In the genomic region with DNA sequence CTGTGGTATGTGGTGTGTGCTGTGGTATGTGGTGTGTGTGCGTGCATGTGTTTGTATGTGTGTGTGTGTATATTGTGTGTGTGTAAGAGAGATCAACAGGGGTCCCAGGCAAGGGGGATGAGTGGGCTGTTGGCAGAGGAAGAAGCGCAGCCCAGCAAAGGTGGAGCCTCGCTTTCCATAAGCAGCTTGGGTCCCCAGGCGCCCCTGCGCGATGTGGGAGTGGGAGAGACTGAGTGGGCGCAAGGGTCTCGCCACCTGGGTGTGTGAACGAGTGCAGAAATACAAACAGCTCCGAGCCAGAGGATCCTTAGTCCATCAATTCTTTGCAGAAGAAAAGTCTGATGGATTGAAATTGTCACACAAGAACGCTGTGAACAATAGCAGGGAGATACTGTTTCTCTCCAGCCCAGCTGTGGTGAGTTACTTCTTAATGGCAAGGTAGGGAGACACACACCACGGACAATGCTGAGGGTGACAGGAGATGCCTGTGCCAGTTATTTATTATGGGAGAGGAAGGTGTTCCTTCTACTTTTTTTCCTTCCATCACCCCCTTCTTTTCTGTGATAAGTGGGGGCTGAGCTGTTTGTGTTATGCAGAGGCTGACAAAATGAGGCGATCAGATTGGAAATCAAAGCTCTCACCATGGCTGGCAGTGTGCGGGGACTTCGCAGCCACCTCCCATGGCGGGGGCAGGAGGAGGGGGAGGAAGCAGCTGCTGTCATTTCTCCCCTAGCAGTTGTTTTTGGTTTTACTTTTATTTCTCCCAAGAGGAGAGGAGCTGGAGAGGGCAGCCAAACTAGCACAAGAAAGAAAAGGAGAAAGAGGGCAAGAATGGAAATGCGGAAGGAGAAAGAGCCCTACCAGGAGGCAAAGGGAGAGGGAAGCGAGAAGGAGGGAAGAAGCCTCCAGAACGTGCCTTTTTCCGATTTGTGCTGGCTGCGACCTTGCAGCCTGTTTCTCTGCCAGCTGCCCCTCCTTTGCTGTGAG, we compare ENCODE assay signal across 8 cellular contexts.
DNase-seq lines count a peak whose midpoint lies in the region; ATAC-seq and TF ChIP-seq lines count a peak whose summit lies in the region.

No MANE protein-coding gene starts in this region.

- H3K9me3 Mint-ChIP-seq in CD4-positive, alpha-beta T cell = no peaks in the 10 kb centered on the region

- CTCF ChIA-PET in CD4-positive, alpha-beta T cell (lab: Charles Lee) = no interaction called here

- H3K27me3 ChIP-seq in lower lobe of right lung (ENCODE audit: low read depth) = no peaks in the 10 kb centered on the region
- no peaks in the 10 kb centered on the region for H3K27me3 ChIP-seq in CD4-positive, alpha-beta T cell (ENCODE audit: control insufficient read depth, insufficient read depth, low read length)
- H3K27me3 ChIP-seq in uterus = no peaks in the 10 kb centered on the region

- no peak overlapping the region for H3K27ac Mint-ChIP-seq in CD4-positive, alpha-beta T cell

- ATAC-seq in GM18498 (IDR thresholded peaks at IDR 0.05; ENCODE audit: unreplicated experiment) (peak; percentile 48), lower lobe of right lung (peak in 1 of 2 donors; percentile 37), HG03439 (IDR thresholded peaks at IDR 0.05; ENCODE audit: unreplicated experiment) (no peak), HG03442 (IDR thresholded peaks at IDR 0.05; ENCODE audit: unreplicated experiment) (no peak)
- ATAC-seq in CD4-positive, alpha-beta T cell (ENCODE audit: poor library complexity) = no peak

- DNase-seq in NCI-H1417 (lab: John Stamatoyannopoulos, UW) (peak; percentile 62 to 95 (median 92)), lower lobe of right lung (no peak), uterus (no peak)
- DNase-seq in CD4-positive, alpha-beta T cell = no peak

- no peak overlapping the region for H3K4me3 Mint-ChIP-seq in CD4-positive, alpha-beta T cell

- no peaks in the 10 kb centered on the region for H3K27me3 Mint-ChIP-seq in CD4-positive, alpha-beta T cell

- no peak for TF ChIP-seq POLR2A in uterus (IDR thresholded peaks at IDR 0.05)

- POLR2A ChIA-PET in CD4-positive, alpha-beta T cell (lab: Charles Lee) = no interaction called here

- H3K4me3 ChIP-seq in lower lobe of right lung (peak overlapping the region; percentile 41), uterus (no peak overlapping the region)

- H3K27ac ChIP-seq in cingulate gyrus (ENCODE audit: low read depth, low read length) (peak overlapping the region; percentile 69), lower lobe of right lung (no peak overlapping the region), uterus (peak overlapping the region in 1 of 2 donors; percentile 1)
- no peak overlapping the region for H3K27ac ChIP-seq in CD4-positive, alpha-beta T cell (ENCODE audit: low read depth, low read length)

- H3K4me1 ChIP-seq in lower lobe of right lung = peaks cover 13% of the 10 kb centered on the region
- no peaks in the 10 kb centered on the region for H3K4me1 ChIP-seq in uterus

- H3K9me3 ChIP-seq in lower lobe of right lung (no peaks in the 10 kb centered on the region), uterus (no peaks in the 10 kb centered on the region)
- no peaks in the 10 kb centered on the region for H3K9me3 ChIP-seq in CD4-positive, alpha-beta T cell (ENCODE audit: control insufficient read depth, low read length)

- intact Hi-C loops in lower lobe of right lung (cut with DNase I) = no loop called here
- intact Hi-C loops in CD4-positive, alpha-beta T cell (cut with DNase I, micrococcal nuclease) = no loop called here
- intact Hi-C loops in uterus (cut with DNase I; ENCODE audit: low total_unique reads) = no loop called here

- no peaks in the 10 kb centered on the region for H3K36me3 Mint-ChIP-seq in CD4-positive, alpha-beta T cell (ENCODE audit: low read depth)

- peaks cover 5% of the 10 kb centered on the region for H3K4me1 Mint-ChIP-seq in CD4-positive, alpha-beta T cell (ENCODE audit: low read depth)

- no peak for TF ChIP-seq CTCF in lower lobe of right lung (IDR thresholded peaks at IDR 0.05)
- no peak for TF ChIP-seq CTCF in CD4-positive, alpha-beta T cell (IDR thresholded peaks at IDR 0.05)
- no peak for TF ChIP-seq CTCF in uterus (IDR thresholded peaks at IDR 0.05)

- H3K36me3 ChIP-seq in lower lobe of right lung (no peaks in the 10 kb centered on the region), uterus (no peaks in the 10 kb centered on the region)

Comparison
In these comparisons a context has a peak if more than half of its experiments do, and no peak if none do; other contexts are left out.
1. DNase-seq: peak in NCI-H1417 (3 of 3); none in lower lobe of right lung (single experiment), CD4-positive, alpha-beta T cell (0 of 10) and uterus (0 of 2).